ENCODE assay signal across 19 cellular contexts in genomic region chr3:27716309-27716708, GRCh38. TPM values are rescaled to one million over a fixed set of nuclear protein-coding genes. Genes with fewer than 3 reads are reported as not detected.
DNase-seq lines count a peak whose midpoint lies in the region; ATAC-seq and TF ChIP-seq lines count a peak whose summit lies in the region.
"Had no signal": no experiment of that assay in that cellular context is flagged by ENCODE, and none has a peak within 500 bp of the region (broad histone marks: within the 10 kb centered on the region; RNA-seq: fewer than 3 reads in every experiment).

No MANE protein-coding gene starts in this region.

- H3K9ac ChIP-seq in MM.1S (ENCODE audit: low read length) (no peak overlapping the region), iPS-20b (ENCODE audit: low read depth, low read length) (no peak overlapping the region)

- H3K27ac ChIP-seq in MM.1S (ENCODE audit: low read length) (no peak overlapping the region), iPS-20b (ENCODE audit: low read length) (no peak overlapping the region)

- no peaks in the 10 kb centered on the region for H3F3A ChIP-seq in MM.1S (ENCODE audit: insufficient read depth, low read length)

- no peaks in the 10 kb centered on the region for H3K36me3 Mint-ChIP-seq in activated naive CD8-positive, alpha-beta T cell treated with anti-CD3 and anti-CD28 coated beads, Interleukin-2, amount 50 U/mL, for 24 hours (ENCODE audit: low read depth)
- no peaks in the 10 kb centered on the region for H3K36me3 Mint-ChIP-seq in activated naive CD8-positive, alpha-beta T cell treated with anti-CD3 and anti-CD28 coated beads for 36 hours

- H3K79me2 ChIP-seq in MM.1S (ENCODE audit: low read length) = no peaks in the 10 kb centered on the region

- no peaks in the 10 kb centered on the region for H3K9me2 ChIP-seq in MM.1S (replicated peaks; ENCODE audit: insufficient read depth, low read length)

- TF ChIP-seq CTCF in MM.1S (IDR thresholded peaks at IDR 0.05; ENCODE audit: low read length) = no peak

- H3K9me3 Mint-ChIP-seq in activated naive CD8-positive, alpha-beta T cell treated with anti-CD3 and anti-CD28 coated beads, Interleukin-2, amount 50 U/mL, for 24 hours = no peaks in the 10 kb centered on the region
- H3K9me3 Mint-ChIP-seq in activated naive CD8-positive, alpha-beta T cell treated with anti-CD3 and anti-CD28 coated beads for 36 hours = no peaks in the 10 kb centered on the region

- H3K27ac Mint-ChIP-seq in activated naive CD8-positive, alpha-beta T cell treated with anti-CD3 and anti-CD28 coated beads, Interleukin-2, amount 50 U/mL, for 24 hours = no peak overlapping the region
- no peak overlapping the region for H3K27ac Mint-ChIP-seq in activated naive CD8-positive, alpha-beta T cell treated with anti-CD3 and anti-CD28 coated beads for 36 hours
- H3K27ac Mint-ChIP-seq: CD14-positive monocyte, H9 had no signal

- H4K20me1 ChIP-seq in MM.1S (ENCODE audit: insufficient read depth, low read length) = no peaks in the 10 kb centered on the region

- no peak for DNase-seq in activated naive CD8-positive, alpha-beta T cell treated with anti-CD3 and anti-CD28 coated beads, Interleukin-2, amount 50 U/mL, for 24 hours
- DNase-seq in activated naive CD8-positive, alpha-beta T cell treated with anti-CD3 and anti-CD28 coated beads for 36 hours = no peak
- DNase-seq in MM.1S (no peak), inferior parietal cortex (ENCODE audit: extremely low spot score) (no peak), iPS-NIHi11 (ENCODE audit: low spot score) (no peak)
- DNase-seq: ACHN, AML-193, EL, H9, NCI-H1417, NCI-H187 treated with DMSO at 0.1 percent for 48 hours, NCI-H2171, NCI-H446 treated with DMSO at 0.1 percent for 48 hours, NCI-H774 had no signal

- H3K4me3 ChIP-seq in MM.1S (ENCODE audit: low read length) = no peak overlapping the region
- H3K4me3 ChIP-seq in iPS-20b (ENCODE audit: low read length) = 0 out of 2 replicates have a peak overlapping the region, but pooled peaks have one; percentile 7

- H3K36me3 ChIP-seq in MM.1S (replicated peaks; ENCODE audit: insufficient read depth, low read length) (no peaks in the 10 kb centered on the region), iPS-20b (ENCODE audit: insufficient read depth, low read depth, low read length) (no peaks in the 10 kb centered on the region)

- no peaks in the 10 kb centered on the region for H3K9me3 ChIP-seq in MM.1S (replicated peaks; ENCODE audit: insufficient read depth, low read length)
- no peaks in the 10 kb centered on the region; the same call in 1 of the 2 replicates for H3K9me3 ChIP-seq in iPS-20b (ENCODE audit: insufficient read depth, low read depth, low read length)

- peaks cover 44% of the 10 kb centered on the region for H3K4me1 Mint-ChIP-seq in activated naive CD8-positive, alpha-beta T cell treated with anti-CD3 and anti-CD28 coated beads, Interleukin-2, amount 50 U/mL, for 24 hours
- H3K4me1 Mint-ChIP-seq in activated naive CD8-positive, alpha-beta T cell treated with anti-CD3 and anti-CD28 coated beads for 36 hours = peaks cover 37% of the 10 kb centered on the region

- H3K4me1 ChIP-seq in MM.1S (ENCODE audit: low read length) = no peaks in the 10 kb centered on the region
- peaks cover 40% of the 10 kb centered on the region for H3K4me1 ChIP-seq in iPS-20b (ENCODE audit: insufficient read depth, low read length)

- H3K27me3 ChIP-seq in MM.1S (replicated peaks; ENCODE audit: insufficient read depth, low read length) (peaks cover 12% of the 10 kb centered on the region), iPS-20b (ENCODE audit: insufficient read depth, low read length) (peaks cover 100% of the 10 kb centered on the region)

- ATAC-seq in activated naive CD8-positive, alpha-beta T cell treated with anti-CD3 and anti-CD28 coated beads, Interleukin-2, amount 50 U/mL, for 24 hours = no peak
- no peak for ATAC-seq in GM19467 (IDR thresholded peaks at IDR 0.05; ENCODE audit: unreplicated experiment)

- H3K27me3 Mint-ChIP-seq in activated naive CD8-positive, alpha-beta T cell treated with anti-CD3 and anti-CD28 coated beads, Interleukin-2, amount 50 U/mL, for 24 hours = peaks cover 50% of the 10 kb centered on the region
- peaks cover 57% of the 10 kb centered on the region for H3K27me3 Mint-ChIP-seq in activated naive CD8-positive, alpha-beta T cell treated with anti-CD3 and anti-CD28 coated beads for 36 hours

- H3K4me3 Mint-ChIP-seq in activated naive CD8-positive, alpha-beta T cell treated with anti-CD3 and anti-CD28 coated beads, Interleukin-2, amount 50 U/mL, for 24 hours = peak overlapping the region; percentile 15
- H3K4me3 Mint-ChIP-seq in activated naive CD8-positive, alpha-beta T cell treated with anti-CD3 and anti-CD28 coated beads for 36 hours = no peak overlapping the region

- H3K4me2 ChIP-seq in MM.1S (ENCODE audit: low read depth, low read length) = peak overlapping the region; percentile 15; the same call in 1 of the 2 replicates

- H2AFZ ChIP-seq in MM.1S (ENCODE audit: low read length) = no peak overlapping the region

RNA-seq across cellular contexts. Expression of gene EOMES, which starts 5.8 kb away (rescaled TPM):
- under 1 TPM; 0.50 to 0.97 TPM for total RNA-seq in activated naive CD8-positive, alpha-beta T cell treated with anti-CD3 and anti-CD28 coated beads for 36 hours
- total RNA-seq: HT-29, LHCN-M2 had no signal
